Comparison of ENCODE assay signal across 8 cellular contexts in genomic region chr16:3444032-3444388, GRCh38. TPM values are rescaled to one million over a fixed set of nuclear protein-coding genes. Genes with fewer than 3 reads are reported as not detected.
DNase-seq lines count a peak whose midpoint lies in the region; ATAC-seq and TF ChIP-seq lines count a peak whose summit lies in the region.

No MANE protein-coding gene starts in this region.

- in situ Hi-C loops in GM13976 (cut with MboI; ENCODE audit: low sequenced_read_pairs, unreplicated experiment): no loop called here

- H3K4me1 ChIP-seq in mesendoderm (ENCODE audit: control insufficient read depth, low read depth, low read length) (no peaks in the 10 kb centered on the region), tibial artery (peaks cover 0 to 17% (median 3%) of the 10 kb centered on the region in 4 donors)

- peak; percentile 75 for DNase-seq in activated effector memory CD4-positive, alpha-beta T cell treated with anti-CD3 and anti-CD28 coated beads, Interleukin-2, amount 50 U/mL, for 16 hours
- DNase-seq in activated effector memory CD4-positive, alpha-beta T cell treated with Interleukin-2 at 50 U/mL for 16 hours: no peak
- DNase-seq in T-helper 1 cell: peak in 3 of 5 donors; percentile 15 to 64 (median 26)
- DNase-seq in effector memory CD8-positive, alpha-beta T cell: peak in 2 of 3 experiments; percentile 17 to 21
- peak; percentile 76 for DNase-seq in mesendoderm
- no peak for DNase-seq in tibial artery
- DNase-seq in GM13976 (ENCODE audit: low spot score): no peak

- peak overlapping the region; percentile 93 for H3K56ac ChIP-seq in mesendoderm (ENCODE audit: low read length)

- H3K23ac ChIP-seq in mesendoderm (ENCODE audit: low read length): no peak overlapping the region

- peak overlapping the region; percentile 85 for H3K9ac ChIP-seq in mesendoderm (ENCODE audit: low read length)

- no peak overlapping the region for H2BK15ac ChIP-seq in mesendoderm (replicated peaks; ENCODE audit: low read depth)

- peak overlapping the region; percentile 92 to 96 for H3K27ac Mint-ChIP-seq in effector memory CD8-positive, alpha-beta T cell

- peak overlapping the region; percentile 86 to 94 for H3K4me3 Mint-ChIP-seq in effector memory CD8-positive, alpha-beta T cell

- no CpG with 5 or more reads among the region's 10 CpGs for WGBS in mesendoderm (ENCODE audit: extremely low coverage, insufficient coverage, low lambda C conversion rate)

- H3K9me3 Mint-ChIP-seq in effector memory CD8-positive, alpha-beta T cell: no peaks in the 10 kb centered on the region

- H3K9me3 ChIP-seq in tibial artery: peaks cover 0 to 15% (median 5%) of the 10 kb centered on the region in 3 donors

- TF ChIP-seq CTCF in tibial artery (IDR thresholded peaks at IDR 0.05) (no peak), GM13976 (IDR thresholded peaks at IDR 0.05; ENCODE audit: borderline replicate concordance, control extremely low read depth, extremely low read depth, insufficient read depth, missing control alignments) (no peak)

- H3K36me3 ChIP-seq in mesendoderm (ENCODE audit: control insufficient read depth, insufficient read depth, low read length): peaks cover 2% of the 10 kb centered on the region
- peaks cover 20 to 35% (median 23%) of the 10 kb centered on the region in 3 donors for H3K36me3 ChIP-seq in tibial artery

- no peak overlapping the region for H2BK5ac ChIP-seq in mesendoderm (ENCODE audit: low read length)

- peak; percentile 23 for ATAC-seq in HG03442 (IDR thresholded peaks at IDR 0.05; ENCODE audit: unreplicated experiment)
- peak; percentile 62 for ATAC-seq in effector memory CD8-positive, alpha-beta T cell (replicated peaks)

- peaks cover 4 to 18% of the 10 kb centered on the region in 2 donors for H3K4me1 Mint-ChIP-seq in effector memory CD8-positive, alpha-beta T cell (ENCODE audit: low read depth in 2 of 2)

- peak overlapping the region; percentile 84 for H3K4me3 ChIP-seq in mesendoderm (ENCODE audit: low read length)
- H3K4me3 ChIP-seq in tibial artery: peak overlapping the region; percentile 67 to 69

- peak overlapping the region; percentile 65 for H3K4me2 ChIP-seq in mesendoderm (ENCODE audit: low read length)

- H3K4ac ChIP-seq in mesendoderm (ENCODE audit: low read depth, low read length): no peak overlapping the region

- peaks cover 3% of the 10 kb centered on the region for H3K79me1 ChIP-seq in mesendoderm (ENCODE audit: low read length)

- H2AK5ac ChIP-seq in mesendoderm (ENCODE audit: low read length): no peak overlapping the region

- H3K27me3 ChIP-seq in mesendoderm (ENCODE audit: insufficient read depth, low read length, poor library complexity) (no peaks in the 10 kb centered on the region), tibial artery (no peaks in the 10 kb centered on the region)

- intact Hi-C loops in tibial artery (cut with DNase I; ENCODE audit: low total_unique reads): no loop called here

- H3K79me2 ChIP-seq in mesendoderm (ENCODE audit: control insufficient read depth, insufficient read depth, low read length): peaks cover 10% of the 10 kb centered on the region

- no peaks in the 10 kb centered on the region for H3K27me3 Mint-ChIP-seq in effector memory CD8-positive, alpha-beta T cell

- peaks cover 34% of the 10 kb centered on the region for H3K36me3 Mint-ChIP-seq in effector memory CD8-positive, alpha-beta T cell (ENCODE audit: insufficient read depth)

- no peak overlapping the region for H4K8ac ChIP-seq in mesendoderm (ENCODE audit: low read depth, low read length)

- no peak overlapping the region for H3K18ac ChIP-seq in mesendoderm (ENCODE audit: low read length)

- no peak overlapping the region for H2BK120ac ChIP-seq in mesendoderm (ENCODE audit: low read depth, low read length)

- H3K27ac ChIP-seq in mesendoderm (ENCODE audit: low read depth, low read length) (no peak overlapping the region), tibial artery (peak overlapping the region; percentile 69 to 76)

- H4K5ac ChIP-seq in mesendoderm (ENCODE audit: low read length): no peak overlapping the region

RNA-seq across cellular contexts. Expression of gene NAA60, which starts 0.5 kb away (rescaled TPM):
- polyA plus RNA-seq in mesendoderm (2013, experiment 1 of 2): 68.1 TPM
- polyA plus RNA-seq in mesendoderm (2013, experiment 2 of 2): 67.0 TPM

RNA-seq across cellular contexts. Expression of gene ZNF597, which starts 0.7 kb away (rescaled TPM):
- polyA plus RNA-seq in mesendoderm (2013, experiment 1 of 2): 1.5 TPM
- 1.3 TPM for polyA plus RNA-seq in mesendoderm (2013, experiment 2 of 2)

RNA-seq across cellular contexts. Expression of gene ZNF174, which starts 43.0 kb away (rescaled TPM):
- 9.1 TPM for polyA plus RNA-seq in mesendoderm (2013, experiment 1 of 2)
- 9.2 TPM for polyA plus RNA-seq in mesendoderm (2013, experiment 2 of 2)

RNA-seq across cellular contexts. Expression of gene ZSCAN32, which starts 43.2 kb away (rescaled TPM):
- polyA plus RNA-seq in mesendoderm (2013, experiment 1 of 2): 9.3 TPM
- 9.7 TPM for polyA plus RNA-seq in mesendoderm (2013, experiment 2 of 2)

RNA-seq across cellular contexts. Expression of gene C16orf90, which starts 51.3 kb away (rescaled TPM):
- polyA plus RNA-seq in mesendoderm (2013, experiment 1 of 2): not detected
- polyA plus RNA-seq in mesendoderm (2013, experiment 2 of 2): not detected

Comparison
In these comparisons a context has a peak if more than half of its experiments do, and no peak if none do; other contexts are left out.
1. DNase-seq: peak in activated effector memory CD4-positive, alpha-beta T cell treated with anti-CD3 and anti-CD28 coated beads, Interleukin-2, amount 50 U/mL, for 16 hours (single experiment), T-helper 1 cell (3 of 5), effector memory CD8-positive, alpha-beta T cell (2 of 3) and mesendoderm (single experiment); none in activated effector memory CD4-positive, alpha-beta T cell treated with Interleukin-2 at 50 U/mL for 16 hours (single experiment), tibial artery (0 of 2) and GM13976 (single experiment).